In genomic region chr22:43151251-43152000, GRCh38 we compare ENCODE assay signal across 8 cellular contexts. TPM values are rescaled to one million over a fixed set of nuclear protein-coding genes. Genes with fewer than 3 reads are reported as not detected.
A peak's percentile ranks its signal among the peaks of the same experiment; 100 is the strongest.
DNase-seq lines count a peak whose midpoint lies in the region; ATAC-seq, FAIRE-seq and TF ChIP-seq lines count a peak whose summit lies in the region.

TSPO (plus strand) TSS chr22:43151559; CDS start chr22:43159239, 7,680 bp downstream.

- H3K9me3 Mint-ChIP-seq in mesothelial cell of epicardium, result no peaks in the 10 kb centered on the region

- no peak for TF ChIP-seq CTCF in mesothelial cell of epicardium (IDR thresholded peaks at IDR 0.05; ENCODE audit: unreplicated experiment)

- no peak for DNase-seq in GM12891 (ENCODE audit: insufficient read length, low spot score)
- peak; percentile 35 to 72 for DNase-seq in NCI-H446 (lab: John Stamatoyannopoulos, UW)
- DNase-seq in activated T-cell treated with anti-CD3 and anti-CD28 coated beads for 24 hours (ENCODE audit: low read depth), result peak; percentile 49
- peak; percentile 78 for DNase-seq in epidermal melanocyte (ENCODE audit: insufficient read length, low spot score)
- DNase-seq in mesothelial cell of epicardium (ENCODE audit: low spot score in 2 of 2, unreplicated experiment in 2 of 2), result peak; percentile 50 to 56
- peak; percentile 42 for DNase-seq in stimulated activated CD8-positive, alpha-beta memory T cell treated with anti-CD3 and anti-CD28 coated beads, Interleukin-15, amount 100 ng/mL, for 24 hours (ENCODE audit: low read depth)
- no peak for DNase-seq in SHP77 treated with DMSO at 0.1 percent for 48 hours (lab: John Stamatoyannopoulos, UW)

- H3K36me3 Mint-ChIP-seq in mesothelial cell of epicardium, result no peaks in the 10 kb centered on the region

- FAIRE-seq in GM12891 (lab: Jason Lieb, UNC), result peak; percentile 71

- H3K4me3 Mint-ChIP-seq in mesothelial cell of epicardium, result peak within 1 kb of the TSS; percentile 77

- no peak for ATAC-seq in GM21786 (IDR thresholded peaks at IDR 0.05; ENCODE audit: unreplicated experiment)

- peaks cover 12% of the 10 kb centered on the region for H3K4me1 Mint-ChIP-seq in mesothelial cell of epicardium

- no peaks in the 10 kb centered on the region for H3K27me3 Mint-ChIP-seq in mesothelial cell of epicardium (ENCODE audit: low read depth)

- no peak for TF ChIP-seq POLR2A in GM12891 (IDR thresholded peaks at IDR 0.05; ENCODE audit: low read depth, low read length)

- peak within 1 kb of the TSS; percentile 79 for H3K27ac Mint-ChIP-seq in mesothelial cell of epicardium

TF ChIP-seq in GM12891, 5 proteins besides CTCF, POLR2A, EP300 and RAD21:
- no peak for TF ChIP-seq PAX5 (IDR thresholded peaks at IDR 0.05; ENCODE audit: insufficient read depth, low read length, severe bottlenecking)
- no peak for TF ChIP-seq SPI1 (IDR thresholded peaks at IDR 0.05; ENCODE audit: low read depth, low read length)
- TF ChIP-seq TAF1 (IDR thresholded peaks at IDR 0.05; ENCODE audit: low read depth, low read length), result no peak
- no peak for TF ChIP-seq POU2F2 (IDR thresholded peaks at IDR 0.05; ENCODE audit: low read depth, low read length)
- TF ChIP-seq POLR2AphosphoS5 (IDR thresholded peaks at IDR 0.05; ENCODE audit: low read depth, low read length), result no peak

RNA-seq across cellular contexts. Expression of gene TSPO, which starts in this region (rescaled TPM):
- polyA plus RNA-seq in GM12891 (2012; ENCODE audit: low read depth, missing spikeins), result 5.6 TPM
- total RNA-seq in mesothelial cell of epicardium, result 43.2 to 44.9 TPM (median 44.5 TPM) in 3 replicates

Comparison
In these comparisons a context has a peak if more than half of its experiments do, and no peak if none do; other contexts are left out.
1. DNase-seq: peak in NCI-H446 (2 of 2), activated T-cell treated with anti-CD3 and anti-CD28 coated beads for 24 hours (single experiment), epidermal melanocyte (single experiment), mesothelial cell of epicardium (2 of 2) and stimulated activated CD8-positive, alpha-beta memory T cell treated with anti-CD3 and anti-CD28 coated beads, Interleukin-15, amount 100 ng/mL, for 24 hours (single experiment); none in GM12891 (single experiment) and SHP77 treated with DMSO at 0.1 percent for 48 hours (single experiment).